ENCODE assay signal across 8 cellular contexts in genomic region chr18:74796928-74797576, GRCh38.
DNase-seq lines count a peak whose midpoint lies in the region; ATAC-seq and TF ChIP-seq lines count a peak whose summit lies in the region.

No MANE protein-coding gene starts in this region.

- no peaks in the 10 kb centered on the region for H3K9me3 Mint-ChIP-seq in central memory CD8-positive, alpha-beta T cell
- H3K9me3 Mint-ChIP-seq in activated naive CD4-positive, alpha-beta T cell treated with anti-CD3 and anti-CD28 coated beads, Interleukin-2, amount 10 ng/mL, durations not matched to agents 7 days and 5 days = no peaks in the 10 kb centered on the region

- H3K27me3 Mint-ChIP-seq in central memory CD8-positive, alpha-beta T cell = no peaks in the 10 kb centered on the region
- H3K27me3 Mint-ChIP-seq in activated naive CD4-positive, alpha-beta T cell treated with anti-CD3 and anti-CD28 coated beads, Interleukin-2, amount 10 ng/mL, durations not matched to agents 7 days and 5 days = no peaks in the 10 kb centered on the region

- DNase-seq in GM12864 (ENCODE audit: low read depth) = peak; percentile 35
- DNase-seq in central memory CD8-positive, alpha-beta T cell (ENCODE audit: low spot score in 2 of 2) = no peak
- peak; percentile 55 for DNase-seq in non-pigmented ciliary epithelial cell (ENCODE audit: low read depth)
- no peak for DNase-seq in AML-193 (lab: John Stamatoyannopoulos, UW)
- no peak for DNase-seq in stimulated activated CD4-positive, alpha-beta T cell treated with anti-CD3 and anti-CD28 coated beads, Interleukin-12 subunit alpha, Interleukin-12 subunit beta, amount 100 ng/mL, for 4 hours
- DNase-seq in activated naive CD4-positive, alpha-beta T cell treated with anti-CD3 and anti-CD28 coated beads, Interleukin-2, amount 10 ng/mL, durations not matched to agents 7 days and 5 days = no peak

- peak overlapping the region; percentile 26; the same call in 1 of the 2 replicates for H3K4me3 ChIP-seq in GM12864 (ENCODE audit: low read depth, low read length)

- ATAC-seq in GM21381 (IDR thresholded peaks at IDR 0.05; ENCODE audit: unreplicated experiment) (peak; percentile 99), HG03571 (IDR thresholded peaks at IDR 0.05; ENCODE audit: unreplicated experiment) (peak; percentile 90)
- no peak for ATAC-seq in central memory CD8-positive, alpha-beta T cell (replicated peaks; ENCODE audit: extremely low read depth, poor library complexity, severe bottlenecking)

- peaks cover 17% of the 10 kb centered on the region for H3K4me1 Mint-ChIP-seq in central memory CD8-positive, alpha-beta T cell
- peaks cover 8% of the 10 kb centered on the region for H3K4me1 Mint-ChIP-seq in activated naive CD4-positive, alpha-beta T cell treated with anti-CD3 and anti-CD28 coated beads, Interleukin-2, amount 10 ng/mL, durations not matched to agents 7 days and 5 days

- no peak overlapping the region for H3K4me3 Mint-ChIP-seq in central memory CD8-positive, alpha-beta T cell
- no peak overlapping the region for H3K4me3 Mint-ChIP-seq in activated naive CD4-positive, alpha-beta T cell treated with anti-CD3 and anti-CD28 coated beads, Interleukin-2, amount 10 ng/mL, durations not matched to agents 7 days and 5 days

- CTCF ChIA-PET in activated naive CD4-positive, alpha-beta T cell treated with anti-CD3 and anti-CD28 coated beads, Interleukin-2, amount 10 ng/mL, durations not matched to agents 7 days and 5 days (lab: Charles Lee) = no interaction called here

- H3K36me3 Mint-ChIP-seq in central memory CD8-positive, alpha-beta T cell (ENCODE audit: insufficient read depth) = peaks cover 4% of the 10 kb centered on the region
- no peaks in the 10 kb centered on the region for H3K36me3 Mint-ChIP-seq in activated naive CD4-positive, alpha-beta T cell treated with anti-CD3 and anti-CD28 coated beads, Interleukin-2, amount 10 ng/mL, durations not matched to agents 7 days and 5 days

- no peak for TF ChIP-seq CTCF in GM12864 (IDR thresholded peaks at IDR 0.05; ENCODE audit: low read depth, low read length, missing control alignments)

- peak overlapping the region; percentile 16 for H3K27ac Mint-ChIP-seq in central memory CD8-positive, alpha-beta T cell (ENCODE audit: low read depth)
- H3K27ac Mint-ChIP-seq in activated naive CD4-positive, alpha-beta T cell treated with anti-CD3 and anti-CD28 coated beads, Interleukin-2, amount 10 ng/mL, durations not matched to agents 7 days and 5 days = no peak overlapping the region

Comparison
In these comparisons a context has a peak if more than half of its experiments do, and no peak if none do; other contexts are left out.
1. DNase-seq: peak in GM12864 (single experiment) and non-pigmented ciliary epithelial cell (single experiment); none in central memory CD8-positive, alpha-beta T cell (0 of 2), AML-193 (0 of 2), stimulated activated CD4-positive, alpha-beta T cell treated with anti-CD3 and anti-CD28 coated beads, Interleukin-12 subunit alpha, Interleukin-12 subunit beta, amount 100 ng/mL, for 4 hours (single experiment) and activated naive CD4-positive, alpha-beta T cell treated with anti-CD3 and anti-CD28 coated beads, Interleukin-2, amount 10 ng/mL, durations not matched to agents 7 days and 5 days (single experiment).